In the genomic region with DNA sequence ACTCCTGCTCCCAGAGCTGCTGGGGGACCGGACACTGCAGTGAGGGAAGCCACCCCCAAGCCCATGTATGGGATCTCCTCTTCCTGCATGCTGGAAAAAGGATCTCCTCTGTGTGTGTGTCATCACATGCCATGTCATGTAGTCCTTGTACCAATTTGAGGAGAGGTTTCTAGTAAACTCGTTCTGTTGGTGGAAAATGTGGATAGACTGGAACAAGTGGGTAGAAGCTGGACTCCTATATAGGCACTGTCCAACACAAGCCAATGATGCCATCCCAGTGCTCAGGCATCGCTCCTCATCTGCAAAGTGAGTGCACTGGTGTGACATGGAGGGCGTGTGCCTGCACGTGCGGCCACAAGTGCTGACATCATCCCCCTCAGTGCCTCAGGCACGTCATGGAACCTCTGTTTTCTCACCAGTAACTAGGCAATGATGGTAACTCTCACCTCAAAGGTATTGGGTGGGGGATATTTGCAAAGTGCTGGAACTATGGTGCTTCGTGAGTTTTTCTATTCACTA, we compare ENCODE assay signal across 9 cellular contexts. TPM values are rescaled to one million over a fixed set of nuclear protein-coding genes. Genes with fewer than 3 reads are reported as not detected.
DNase-seq lines count a peak whose midpoint lies in the region; ATAC-seq, FAIRE-seq and TF ChIP-seq lines count a peak whose summit lies in the region.
"Had no signal": no experiment of that assay in that cellular context is flagged by ENCODE, and none has a peak within 500 bp of the region (broad histone marks: within the 10 kb centered on the region; RNA-seq: fewer than 3 reads in every experiment).

No MANE protein-coding gene starts in this region.

- H2AFZ ChIP-seq in GM12878 (ENCODE audit: control insufficient read depth, low read depth, low read length), result no peak overlapping the region

- no peaks in the 10 kb centered on the region for H3K27me3 ChIP-seq in GM12878 (replicated peaks in 1 of 2; ENCODE audit: control insufficient read depth in 2 of 2, insufficient read depth in 2 of 2, low read length in 1 of 2)

- peak; percentile 36 for ATAC-seq in GM12878
- ATAC-seq in stimulated activated naive CD8-positive, alpha-beta T cell treated with anti-CD3 and anti-CD28 coated beads, Interleukin-15, amount 100 ng/mL, for 72 hours, result peak; percentile 51
- no peak for ATAC-seq in sciatic nerve

- no peak overlapping the region for H3K4me3 Mint-ChIP-seq in stimulated activated naive CD8-positive, alpha-beta T cell treated with anti-CD3 and anti-CD28 coated beads, Interleukin-15, amount 100 ng/mL, for 72 hours

- no peak overlapping the region for H3K9ac ChIP-seq in GM12878 (ENCODE audit: control insufficient read depth, insufficient read depth, low read length)

- H3K27ac ChIP-seq in RWPE1, result peak overlapping the region; percentile 46
- H3K27ac ChIP-seq in GM12878 (ENCODE audit: control insufficient read depth, insufficient read depth), result no peak overlapping the region

- peaks cover 7% of the 10 kb centered on the region for H3K27me3 Mint-ChIP-seq in stimulated activated naive CD8-positive, alpha-beta T cell treated with anti-CD3 and anti-CD28 coated beads, Interleukin-15, amount 100 ng/mL, for 72 hours

- H3K9me3 ChIP-seq in GM12878 (replicated peaks; ENCODE audit: control insufficient read depth, insufficient read depth, low read length), result no peaks in the 10 kb centered on the region

- FAIRE-seq in GM12878 (lab: Jason Lieb, UNC), result peak; percentile 35

- intact Hi-C loops in GM12878 (cut with micrococcal nuclease; ENCODE audit: unreplicated experiment), result no loop called here
- intact Hi-C loops in sciatic nerve (cut with DNase I), result no loop called here

- H4K20me1 ChIP-seq in GM12878 (ENCODE audit: control insufficient read depth, insufficient read depth), result no peaks in the 10 kb centered on the region; the same call in 1 of the 2 replicates

- TF ChIP-seq EP300 in GM12878 (IDR thresholded peaks at IDR 0.05; ENCODE audit: borderline replicate concordance in 1 of 2, control insufficient read depth in 1 of 2, low read depth in 2 of 2, low read length in 2 of 2), result no peak

- H3K4me3 ChIP-seq in GM12878, result no peak overlapping the region

- H3K9me3 Mint-ChIP-seq in stimulated activated naive CD8-positive, alpha-beta T cell treated with anti-CD3 and anti-CD28 coated beads, Interleukin-15, amount 100 ng/mL, for 72 hours, result no peaks in the 10 kb centered on the region

- TF ChIP-seq RAD21 in GM12878 (IDR thresholded peaks at IDR 0.05; ENCODE audit: insufficient read depth, low read depth, low read length), result no peak

- H3K36me3 ChIP-seq in GM12878 (ENCODE audit: control insufficient read depth in 2 of 2, insufficient read depth in 2 of 2, low read length in 1 of 2), result peaks cover 0 to 4% of the 10 kb centered on the region in 2 experiments; a peak in 3 of 4 replicates

- H3K4me1 ChIP-seq in GM12878 (ENCODE audit: control insufficient read depth, insufficient read depth, low read length), result peaks cover 15% of the 10 kb centered on the region

- CTCF ChIA-PET in RWPE1 (lab: Yijun Ruan, JAX), result no interaction called here
- CTCF ChIA-PET in GM12878 (lab: Yijun Ruan, JAX), result interaction anchor here (1.1 kb wide), 1 partner anchor 13 kb away, joined by 3 read pairs; no protein-coding TSS in a partner anchor

- DNase-seq in activated naive CD4-positive, alpha-beta T cell treated with Interleukin-2 at 50 U/mL for 16 hours, result peak; percentile 57
- DNase-seq in activated naive CD4-positive, alpha-beta T cell treated with anti-CD3 and anti-CD28 coated beads, Interleukin-2, amount 50 U/mL, for 16 hours, result no peak
- DNase-seq in RWPE1 (ENCODE audit: low spot score) (peak; percentile 80), GM12878 (ENCODE audit: low read depth, low spot score) (no peak), NCI-H1092 (lab: John Stamatoyannopoulos, UW) (no peak), sciatic nerve (ENCODE audit: low spot score) (no peak), superior temporal gyrus (ENCODE audit: extremely low spot score) (no peak)
- peak in 1 of 2 donors; percentile 68 for DNase-seq in stimulated activated naive CD8-positive, alpha-beta T cell treated with anti-CD3 and anti-CD28 coated beads, Interleukin-15, amount 100 ng/mL, for 72 hours
- DNase-seq: NCI-H510A had no signal

- RAD21 ChIA-PET in GM12878 (lab: Charles Lee; ENCODE audit: unreplicated experiment), result no interaction called here

- in situ Hi-C loops in GM12878 (cut with MboI), result no loop called here

- TF ChIP-seq POLR2A in GM12878 (IDR thresholded peaks at IDR 0.05; ENCODE audit: low read depth, low read length), result peak; percentile 73

- BruUV-seq in GM12878 (replicated peaks; lab: Mats Ljungman, UMichigan), result TSS peak; percentile 53

- H3K27ac Mint-ChIP-seq in stimulated activated naive CD8-positive, alpha-beta T cell treated with anti-CD3 and anti-CD28 coated beads, Interleukin-15, amount 100 ng/mL, for 72 hours, result peak overlapping the region; percentile 16 to 40

- TF ChIP-seq CTCF in RWPE1 (conservative IDR thresholded peaks at IDR 0.05; ENCODE audit: low read depth), result no peak
- TF ChIP-seq CTCF in GM12878 (IDR thresholded peaks at IDR 0.05 in 2 of 3, conservative IDR thresholded peaks at IDR 0.05 in 1 of 3; ENCODE audit: control insufficient read depth in 2 of 3, extremely low read depth in 1 of 3, insufficient read depth in 1 of 3, low read depth in 3 of 3, low read length in 3 of 3), result no peak

- H3K4me1 Mint-ChIP-seq in stimulated activated naive CD8-positive, alpha-beta T cell treated with anti-CD3 and anti-CD28 coated beads, Interleukin-15, amount 100 ng/mL, for 72 hours, result peaks cover 43% of the 10 kb centered on the region

- POLR2A ChIA-PET in RWPE1 (lab: Yijun Ruan, JAX; ENCODE audit: low non-redundant PET) (no interaction called here), GM12878 (lab: Charles Lee) (no interaction called here)

- WGBS in GM12878 (ENCODE audit: insufficient coverage, insufficient replicate concordance, low lambda C conversion rate, missing lambda C conversion rate), result 66% methylated on average over 8 of the region's 8 CpGs

- no peaks in the 10 kb centered on the region for H3K79me2 ChIP-seq in GM12878 (ENCODE audit: control insufficient read depth, insufficient read depth, low read length)

- H3K4me2 ChIP-seq in GM12878 (ENCODE audit: control insufficient read depth, insufficient read depth), result no peak overlapping the region

- SMC1A ChIA-PET in GM12878 (lab: Charles Lee; ENCODE audit: uncharacterized antibody, unreplicated experiment), result interaction anchor here (2.3 kb wide), 1 partner anchor 13 kb away, joined by 5 read pairs; no protein-coding TSS in a partner anchor

TF ChIP-seq in GM12878, 131 proteins besides CTCF, POLR2A, EP300 and RAD21 (continues in another document):
- TF ChIP-seq MTA3 (IDR thresholded peaks at IDR 0.05; ENCODE audit: borderline replicate concordance, low read length) (0 out of 2 replicates have a peak, but pooled peaks have one; percentile 90), RUNX3 (IDR thresholded peaks at IDR 0.05; ENCODE audit: low read length) (peak; percentile 16; the same call in 1 of the 2 replicates), SIX5 (IDR thresholded peaks at IDR 0.05; ENCODE audit: low read depth, low read length, severe bottlenecking) (no peak), ZBED1 (IDR thresholded peaks at IDR 0.05; ENCODE audit: borderline replicate concordance) (peak; percentile 29; the same call in 1 of the 2 replicates), RB1 (IDR thresholded peaks at IDR 0.05; ENCODE audit: borderline replicate concordance) (no peak)

RNA-seq across cellular contexts. Expression of gene MYO1G, which starts 19.3 kb away (rescaled TPM):
- total RNA-seq in GM12878 (2013; cell fraction: nucleolus; rRNA removed), result 406 and 444 TPM in 2 replicates
- total RNA-seq in GM12878 (2014; rRNA removed) (154 and 176 TPM in 2 replicates), GM12878 (2014; rRNA removed; fragmentation: Illumina TruSeq; extraction: Trizol) (63.7 and 66.1 TPM in 2 replicates), GM12878 (2021) (224 and 232 TPM in 2 replicates), sciatic nerve (8.8 TPM)
- 91.4 TPM for polyA plus RNA-seq in GM12878 (2011; ENCODE audit: low read depth)
- polyA plus RNA-seq in GM12878 (2011; rRNA removed) (54.3 and 118 TPM in 2 replicates), GM12878 (2014; fragmentation: Illumina TruSeq; extraction: Trizol) (36.1 and 77.2 TPM in 2 replicates), GM12878 (2014; fragmentation: Nextera tagmentation; extraction: Ambion mirVana) (1 to 10 TPM; 1.8 to 3.3 TPM), GM12878 (2014; rRNA removed) (150 and 184 TPM in 2 replicates), GM12878 (2016; fragmentation: Nextera tagmentation; extraction: Ambion mirVana) (100 to 1,000 TPM; 185 to 216 TPM)
- polyA plus RNA-seq in GM12878 (2011; cell fraction: cytosol; rRNA removed), result 111 and 152 TPM in 2 replicates
- polyA plus RNA-seq in GM12878 (2011; cell fraction: nucleus; rRNA removed), result 518 and 587 TPM in 2 replicates
- 195 and 215 TPM in 2 replicates for polyA plus RNA-seq in GM12878 (2012)
- 230 and 324 TPM in 2 replicates for polyA minus RNA-seq in GM12878 (2011; rRNA and poly(A)+ RNA removed)
- polyA minus RNA-seq in GM12878 (2011; cell fraction: cytosol; rRNA and poly(A)+ RNA removed), result 97.1 and 110 TPM in 2 replicates
- polyA minus RNA-seq in GM12878 (2011; cell fraction: nucleus; rRNA and poly(A)+ RNA removed), result 238 and 294 TPM in 2 replicates

RNA-seq across cellular contexts. Expression of gene CCM2, which starts 40.5 kb away (rescaled TPM):
- total RNA-seq in GM12878 (2013; cell fraction: nucleolus; rRNA removed), result 36.2 and 40.0 TPM in 2 replicates
- total RNA-seq in GM12878 (2014; rRNA removed) (71.6 and 74.7 TPM in 2 replicates), GM12878 (2014; rRNA removed; fragmentation: Illumina TruSeq; extraction: Trizol) (34.3 and 35.6 TPM in 2 replicates), GM12878 (2021) (61.2 and 61.6 TPM in 2 replicates), sciatic nerve (42.9 TPM)
- 25.8 TPM for polyA plus RNA-seq in GM12878 (2011; ENCODE audit: low read depth)
- polyA plus RNA-seq in GM12878 (2011; rRNA removed) (22.5 and 30.2 TPM in 2 replicates), GM12878 (2014; fragmentation: Illumina TruSeq; extraction: Trizol) (19.1 and 36.2 TPM in 2 replicates), GM12878 (2014; fragmentation: Nextera tagmentation; extraction: Ambion mirVana) (1 to 10 TPM in 1 of 2 experiments, under 1 TPM in 1; 1.00 to 4.1 TPM), GM12878 (2014; rRNA removed) (70.8 and 73.7 TPM in 2 replicates), GM12878 (2016; fragmentation: Nextera tagmentation; extraction: Ambion mirVana) (10 to 100 TPM; 75.2 to 82.3 TPM)
- 45.3 and 56.3 TPM in 2 replicates for polyA plus RNA-seq in GM12878 (2011; cell fraction: cytosol; rRNA removed)
- 67.7 and 71.7 TPM in 2 replicates for polyA plus RNA-seq in GM12878 (2011; cell fraction: nucleus; rRNA removed)
- 51.5 and 60.9 TPM in 2 replicates for polyA plus RNA-seq in GM12878 (2012)
- 31.6 and 47.1 TPM in 2 replicates for polyA minus RNA-seq in GM12878 (2011; rRNA and poly(A)+ RNA removed)
- 18.2 and 29.1 TPM in 2 replicates for polyA minus RNA-seq in GM12878 (2011; cell fraction: cytosol; rRNA and poly(A)+ RNA removed)
- polyA minus RNA-seq in GM12878 (2011; cell fraction: nucleus; rRNA and poly(A)+ RNA removed), result 15.1 and 19.7 TPM in 2 replicates

Comparison
In these comparisons a context has a peak if more than half of its experiments do, and no peak if none do; other contexts are left out.
1. DNase-seq: peak in activated naive CD4-positive, alpha-beta T cell treated with Interleukin-2 at 50 U/mL for 16 hours (single experiment) and RWPE1 (single experiment); none in activated naive CD4-positive, alpha-beta T cell treated with anti-CD3 and anti-CD28 coated beads, Interleukin-2, amount 50 U/mL, for 16 hours (single experiment), GM12878 (single experiment), NCI-H1092 (single experiment), sciatic nerve (single experiment) and superior temporal gyrus (single experiment).